5 cellular contexts compared by ENCODE assay signal in the genomic region with DNA sequence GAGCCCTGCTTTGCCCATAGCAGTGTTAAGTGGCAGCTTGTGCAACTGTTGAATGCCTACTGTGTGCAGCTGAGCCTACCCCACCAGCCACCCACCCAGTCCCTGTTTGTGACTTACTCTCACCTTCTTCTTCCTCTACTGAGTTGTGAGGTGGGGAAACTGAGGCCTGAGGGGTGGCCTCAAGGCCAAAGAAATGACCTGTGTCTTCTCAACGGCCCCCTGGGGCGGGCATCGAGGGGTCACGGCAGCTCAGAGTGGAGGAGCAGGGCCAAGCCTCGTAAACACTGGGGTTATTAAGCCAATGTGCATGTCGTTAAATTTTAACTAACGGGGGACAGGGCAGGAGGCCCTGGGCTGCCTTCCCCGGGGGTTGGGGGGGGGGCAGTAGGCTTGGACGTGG.
DNase-seq lines count a peak whose midpoint lies in the region; ATAC-seq, FAIRE-seq and TF ChIP-seq lines count a peak whose summit lies in the region.
"Not testable (repeated sequence)": the region's sequence is repeated elsewhere in the genome, so short reads cannot be mapped to it uniquely, and the experiment has no call there.

No MANE protein-coding gene starts in this region.

- not testable (repeated sequence) for H3K36me3 Mint-ChIP-seq in osteocyte (ENCODE audit: unreplicated experiment)

- intact Hi-C loops in esophagus muscularis mucosa (cut with DNase I); HepG2 (cut with micrococcal nuclease; ENCODE audit: unreplicated experiment); spleen (cut with DNase I; ENCODE audit: low total_unique reads): not testable (repeated sequence)

- H2AFZ ChIP-seq in HepG2 (ENCODE audit: low read length) = not testable (repeated sequence)

- H3K27me3 Mint-ChIP-seq in osteocyte (ENCODE audit: unreplicated experiment) = not testable (repeated sequence)

- H3K4me1 ChIP-seq in esophagus muscularis mucosa; HepG2 (ENCODE audit: insufficient read depth, low read length); spleen: not testable (repeated sequence)

- not testable (repeated sequence) for FAIRE-seq in HepG2 (lab: Jason Lieb, UNC)

- H3K9ac ChIP-seq in HepG2 (ENCODE audit: insufficient read depth, low read depth, low read length) = not testable (repeated sequence)

- TF ChIP-seq CTCF in esophagus muscularis mucosa (IDR thresholded peaks at IDR 0.05); HepG2 (CRISPR knock-in tag; IDR thresholded peaks at IDR 0.05); osteocyte (IDR thresholded peaks at IDR 0.05); spleen (IDR thresholded peaks at IDR 0.05 in 8 of 11, conservative IDR thresholded peaks at IDR 0.05 in 3 of 11): not testable (repeated sequence)

- not testable (repeated sequence) for H3K9me3 Mint-ChIP-seq in osteocyte (ENCODE audit: unreplicated experiment)

- H3K4me3 ChIP-seq in esophagus muscularis mucosa; HepG2 (replicated peaks in 1 of 3; ENCODE audit: insufficient read depth in 1 of 3, low read depth in 2 of 3, low read length in 3 of 3); spleen: not testable (repeated sequence)

- H3K27ac ChIP-seq in esophagus muscularis mucosa (replicated peaks in 1 of 4); HepG2 (ENCODE audit: extremely low read length, insufficient read depth, low read length); spleen: not testable (repeated sequence)

- not testable (repeated sequence) for TF ChIP-seq POLR2A in esophagus muscularis mucosa (IDR thresholded peaks at IDR 0.05; ENCODE audit: low read depth); HepG2 (IDR thresholded peaks at IDR 0.05; ENCODE audit: insufficient read depth in 1 of 2, low read depth in 2 of 2, low read length in 2 of 2); spleen (IDR thresholded peaks at IDR 0.05)

- BruUV-seq in HepG2 (replicated peaks; lab: Mats Ljungman, UMichigan) = not testable (repeated sequence)

- H4K20me1 ChIP-seq in HepG2 (ENCODE audit: insufficient read depth, low read length) = not testable (repeated sequence)

- CTCF ChIA-PET in HepG2 (lab: Yijun Ruan, JAX; ENCODE audit: low intra/inter-chr PET ratio, low total read pairs) = not testable (repeated sequence)

- H3K27me3 ChIP-seq in esophagus muscularis mucosa; HepG2 (ENCODE audit: control insufficient read depth in 1 of 2, insufficient read depth in 2 of 2, low read length in 2 of 2); spleen (replicated peaks in 1 of 7): not testable (repeated sequence)

- not testable (repeated sequence) for H3K9me3 ChIP-seq in esophagus muscularis mucosa; HepG2 (ENCODE audit: low read length); spleen

- not testable (repeated sequence) for TF ChIP-seq RAD21 in HepG2 (CRISPR knock-in tag; IDR thresholded peaks at IDR 0.05)

- peak; percentile 27 for ATAC-seq in HepG2

- not testable (repeated sequence) for H3K4me1 Mint-ChIP-seq in osteocyte (ENCODE audit: unreplicated experiment)

- not testable (repeated sequence) for H3K27ac Mint-ChIP-seq in osteocyte (ENCODE audit: unreplicated experiment)

- H3K4me3 Mint-ChIP-seq in osteocyte (ENCODE audit: unreplicated experiment) = not testable (repeated sequence)

- not testable (repeated sequence) for H3K4me2 ChIP-seq in HepG2 (ENCODE audit: low read depth, low read length)

- DNase-seq in esophagus muscularis mucosa (ENCODE audit: extremely low spot score) (peak; percentile 7), islet precursor cell (peak; percentile 3), osteocyte (ENCODE audit: extremely low spot score, unreplicated experiment) (peak; percentile 82), spleen (peak; percentile 38)
- DNase-seq in HepG2 (ENCODE audit: low spot score) = not testable (repeated sequence)

- WGBS in esophagus muscularis mucosa = 89% methylated on average over 4 of the region's 9 CpGs
- 12% methylated on average over 5 of the region's 9 CpGs for WGBS in HepG2 (ENCODE audit: low lambda C conversion rate)
- 78 to 98% (median 84%) methylated on average over 4 to 6 of the region's 9 CpGs for WGBS in spleen, 5 donors

- TF ChIP-seq EP300 in esophagus muscularis mucosa (IDR thresholded peaks at IDR 0.05); HepG2 (IDR thresholded peaks at IDR 0.05; ENCODE audit: low read depth in 2 of 2, low read length in 2 of 2); HepG2 (CRISPR knock-in tag; IDR thresholded peaks at IDR 0.05; ENCODE audit: borderline replicate concordance): not testable (repeated sequence)

- POLR2A ChIA-PET in HepG2 (lab: Yijun Ruan, JAX) = not testable (repeated sequence)

- H3K36me3 ChIP-seq in esophagus muscularis mucosa; HepG2 (replicated peaks in 1 of 2; ENCODE audit: control insufficient read depth in 1 of 2, insufficient read depth in 2 of 2, low read length in 2 of 2); spleen: not testable (repeated sequence)

- in situ Hi-C loops in HepG2 (cut with HindIII; ENCODE audit: extremely low pct_ligation_motif_present, low pct_unique_long_range_greater_than_20kb) = not testable (repeated sequence)

- not testable (repeated sequence) for H3K79me2 ChIP-seq in HepG2 (ENCODE audit: insufficient read depth, low read length)
